In genomic region chr7:131507592-131508331, GRCh38 we compare ENCODE assay signal across 8 cellular contexts. TPM values are rescaled to one million over a fixed set of nuclear protein-coding genes. Genes with fewer than 3 reads are reported as not detected.
DNase-seq lines count a peak whose midpoint lies in the region; ATAC-seq and TF ChIP-seq lines count a peak whose summit lies in the region.

No MANE protein-coding gene starts in this region.

- H3K27me3 Mint-ChIP-seq in activated CD4-positive, alpha-beta T cell treated with anti-CD3 and anti-CD28 coated beads, Interleukin-2, amount 10 ng/mL, durations not matched to agents 7 days and 5 days: no peaks in the 10 kb centered on the region

- H3K9ac ChIP-seq in colonic mucosa (ENCODE audit: low read depth in 2 of 2, low read length in 2 of 2): no peak overlapping the region

- CTCF ChIA-PET in A673 (lab: Charles Lee): interaction anchor here (0.5 to 2.1 kb wide), 3 partner anchors 10 to 147 kb away, joined by 3 to 6 read pairs (median 5); no protein-coding TSS in a partner anchor
- CTCF ChIA-PET in activated CD4-positive, alpha-beta T cell treated with anti-CD3 and anti-CD28 coated beads, Interleukin-2, amount 10 ng/mL, durations not matched to agents 7 days and 5 days (lab: Charles Lee): interaction anchor here (1.1 to 2.9 kb wide), 5 partner anchors 11 to 38 kb away, joined by 3 to 12 read pairs (median 4); no protein-coding TSS in a partner anchor

- no peak overlapping the region for H3K4me3 Mint-ChIP-seq in activated CD4-positive, alpha-beta T cell treated with anti-CD3 and anti-CD28 coated beads, Interleukin-2, amount 10 ng/mL, durations not matched to agents 7 days and 5 days

- H3K36me3 ChIP-seq in A673 (ENCODE audit: insufficient read depth, low read length, poor library complexity, severe bottlenecking) (no peaks in the 10 kb centered on the region), colonic mucosa (no peaks in the 10 kb centered on the region)

- H3K27me3 ChIP-seq in A673 (replicated peaks; ENCODE audit: insufficient read depth, low read depth, low read length, poor library complexity) (no peaks in the 10 kb centered on the region), colonic mucosa (no peaks in the 10 kb centered on the region)

- H3K4me1 Mint-ChIP-seq in activated CD4-positive, alpha-beta T cell treated with anti-CD3 and anti-CD28 coated beads, Interleukin-2, amount 10 ng/mL, durations not matched to agents 7 days and 5 days: peaks cover 24% of the 10 kb centered on the region

- H3K27ac ChIP-seq in A673 (ENCODE audit: low read depth, low read length, poor library complexity, severe bottlenecking): no peak overlapping the region
- H3K27ac ChIP-seq in colonic mucosa: no peak overlapping the region

- peaks cover 5% of the 10 kb centered on the region for H3K4me1 ChIP-seq in A673 (ENCODE audit: insufficient read depth, low read length, poor library complexity, severe bottlenecking)
- no peaks in the 10 kb centered on the region for H3K4me1 ChIP-seq in colonic mucosa

- H3K4me3 ChIP-seq in A673 (ENCODE audit: low read depth, low read length, poor library complexity, severe bottlenecking): no peak overlapping the region
- no peak overlapping the region for H3K4me3 ChIP-seq in colonic mucosa
- H3K4me3 ChIP-seq in lower leg skin (ENCODE audit: low read depth, poor library complexity, severe bottlenecking): no peak overlapping the region

- ATAC-seq in GM18517 (IDR thresholded peaks at IDR 0.05; ENCODE audit: unreplicated experiment) (peak; percentile 82), HG03280 (IDR thresholded peaks at IDR 0.05; ENCODE audit: unreplicated experiment) (peak; percentile 84)

- intact Hi-C loops in A673 (cut with micrococcal nuclease; ENCODE audit: unreplicated experiment): loop anchor here (1.0 kb wide), 1 partner anchor 147 kb away; no protein-coding TSS in a partner anchor
- intact Hi-C loops in colonic mucosa (cut with DNase I): loop anchor here (2.0 kb wide), 1 partner anchor 147 kb away; no protein-coding TSS in a partner anchor
- intact Hi-C loops in lower leg skin (cut with DNase I; ENCODE audit: low total_unique reads): loop anchor here (5.0 kb wide), 1 partner anchor 145 kb away; no protein-coding TSS in a partner anchor

- no peak overlapping the region for H3K27ac Mint-ChIP-seq in activated CD4-positive, alpha-beta T cell treated with anti-CD3 and anti-CD28 coated beads, Interleukin-2, amount 10 ng/mL, durations not matched to agents 7 days and 5 days

- TF ChIP-seq CTCF in A673 (conservative IDR thresholded peaks at IDR 0.05; ENCODE audit: low read depth, low read length) (peak; percentile 92), colonic mucosa (IDR thresholded peaks at IDR 0.05) (peak; percentile 96), lower leg skin (IDR thresholded peaks at IDR 0.05) (peak in 1 of 3 donors; percentile 55)

- DNase-seq in A673 (ENCODE audit: low spot score): peak; percentile 80
- DNase-seq in NCI-H526 treated with DMSO at 0.1 percent for 48 hours (lab: John Stamatoyannopoulos, UW): peak; percentile 46
- peak; percentile 83 for DNase-seq in activated CD4-positive, alpha-beta T cell treated with anti-CD3 and anti-CD28 coated beads, Interleukin-2, amount 10 ng/mL, durations not matched to agents 7 days and 5 days
- peak; percentile 86 for DNase-seq in colonic mucosa
- DNase-seq in lower leg skin (ENCODE audit: low spot score in 2 of 2): peak; percentile 77 to 97
- DNase-seq in stimulated activated CD4-positive, alpha-beta T cell treated with anti-CD3 and anti-CD28 coated beads, TNF-alpha, amount 100 ng/mL, for 24 hours (ENCODE audit: low read depth in 3 of 3): peak; percentile 66 to 76 (median 70)

- no peak for TF ChIP-seq POLR2A in lower leg skin (IDR thresholded peaks at IDR 0.05)

- no TSS peak for BruUV-seq in A673 (replicated peaks; lab: Mats Ljungman, UMichigan)

- H3K9me3 ChIP-seq in A673 (ENCODE audit: low read depth, low read length, poor library complexity, severe bottlenecking) (no peaks in the 10 kb centered on the region), colonic mucosa (no peaks in the 10 kb centered on the region)

- POLR2A ChIA-PET in A673 (lab: Charles Lee; ENCODE audit: low non-redundant PET): no interaction called here
- POLR2A ChIA-PET in activated CD4-positive, alpha-beta T cell treated with anti-CD3 and anti-CD28 coated beads, Interleukin-2, amount 10 ng/mL, durations not matched to agents 7 days and 5 days (lab: Charles Lee): no interaction called here

- H3K9me3 Mint-ChIP-seq in activated CD4-positive, alpha-beta T cell treated with anti-CD3 and anti-CD28 coated beads, Interleukin-2, amount 10 ng/mL, durations not matched to agents 7 days and 5 days: no peaks in the 10 kb centered on the region

- WGBS in lower leg skin, 2 donors: 22 to 23% methylated on average over 14 of the region's 14 CpGs

- H3K36me3 Mint-ChIP-seq in activated CD4-positive, alpha-beta T cell treated with anti-CD3 and anti-CD28 coated beads, Interleukin-2, amount 10 ng/mL, durations not matched to agents 7 days and 5 days (ENCODE audit: low read depth): no peaks in the 10 kb centered on the region

RNA-seq across cellular contexts. Expression of gene PODXL, which starts 48.7 kb away (rescaled TPM):
- total RNA-seq in A673 (2021) (22.1 and 22.6 TPM in 2 replicates), colonic mucosa (10 to 100 TPM; 11.2 to 14.6 TPM), lower leg skin (10 to 100 TPM in 2 of 4 donors, 1 to 10 TPM in 2; 4.3 to 20.2 (median 13.8) TPM)
- 1 to 10 TPM in 1 of 2 experiments, under 1 TPM in 1; 0.97 to 1.5 TPM for total RNA-seq in activated CD4-positive, alpha-beta T cell treated with anti-CD3 and anti-CD28 coated beads, Interleukin-2, amount 10 ng/mL, durations not matched to agents 7 days and 5 days
